Comparison of ENCODE assay signal across 7 cellular contexts in genomic region chr3:75192065-75192658, GRCh38.
DNase-seq lines count a peak whose midpoint lies in the region; ATAC-seq and TF ChIP-seq lines count a peak whose summit lies in the region.

No MANE protein-coding gene starts in this region.

- WGBS in neuronal stem cell (ENCODE audit: extremely low coverage in 2 of 2, insufficient read length in 2 of 2, insufficient replicate concordance in 1 of 2), 2 donors: no CpG with 5 or more reads among the region's 8 CpGs

- no peak overlapping the region for H3K9ac ChIP-seq in MM.1S (ENCODE audit: low read length)
- no peak overlapping the region for H3K9ac ChIP-seq in neuronal stem cell (ENCODE audit: low read depth, low read length, poor library complexity)

- no peak overlapping the region for H2BK15ac ChIP-seq in neuronal stem cell (ENCODE audit: low read length)

- ATAC-seq in GM21717 (IDR thresholded peaks at IDR 0.05; ENCODE audit: unreplicated experiment): peak; percentile 77
- no peak for ATAC-seq in HG02938 (IDR thresholded peaks at IDR 0.05; ENCODE audit: unreplicated experiment)

- H3K79me1 ChIP-seq in neuronal stem cell (ENCODE audit: low read depth, low read length): no peaks in the 10 kb centered on the region

- H4K91ac ChIP-seq in neuronal stem cell (ENCODE audit: low read depth, low read length, poor library complexity): no peak overlapping the region

- H3K14ac ChIP-seq in neuronal stem cell (ENCODE audit: low read length): no peak overlapping the region

- no peaks in the 10 kb centered on the region for H3K4me1 ChIP-seq in MM.1S (ENCODE audit: low read length)
- H3K4me1 ChIP-seq in neuronal stem cell (ENCODE audit: control insufficient read depth in 2 of 2, insufficient read depth in 1 of 2, low read depth in 1 of 2, low read length in 2 of 2): peaks cover 0 to 3% of the 10 kb centered on the region in 2 donors

- peak; percentile 91 for TF ChIP-seq CTCF in MM.1S (IDR thresholded peaks at IDR 0.05; ENCODE audit: low read length)

- H3K27ac ChIP-seq in MM.1S (ENCODE audit: low read length) (no peak overlapping the region), neuronal stem cell (replicated peaks; ENCODE audit: low read length) (no peak overlapping the region)

- H3K4me3 ChIP-seq in MM.1S (ENCODE audit: low read length) (no peak overlapping the region), neuronal stem cell (ENCODE audit: low read length in 2 of 2) (no peak overlapping the region)

- DNase-seq in GM03348 (ENCODE audit: low spot score) (peak; percentile 42), MM.1S (peak; percentile 70), neuronal stem cell (ENCODE audit: low spot score) (peak; percentile 17)
- DNase-seq in activated CD4-positive, alpha-beta T cell treated with anti-CD3 and anti-CD28 coated beads for 1 hour: peak; percentile 9
- DNase-seq in effector CD8-positive, alpha-beta T cell (lab: John Stamatoyannopoulos, UW): peak; percentile 4

- H3K79me2 ChIP-seq in MM.1S (ENCODE audit: low read length): no peaks in the 10 kb centered on the region

- no peaks in the 10 kb centered on the region for H3K9me2 ChIP-seq in MM.1S (replicated peaks; ENCODE audit: insufficient read depth, low read length)

- H4K8ac ChIP-seq in neuronal stem cell (ENCODE audit: low read depth, low read length): no peak overlapping the region

- no peak overlapping the region for H2BK5ac ChIP-seq in neuronal stem cell (ENCODE audit: low read length)

- no peaks in the 10 kb centered on the region for H3F3A ChIP-seq in MM.1S (ENCODE audit: insufficient read depth, low read length)

- H3K9me3 ChIP-seq in MM.1S (replicated peaks; ENCODE audit: insufficient read depth, low read length): no peaks in the 10 kb centered on the region
- no peaks in the 10 kb centered on the region for H3K9me3 ChIP-seq in neuronal stem cell (replicated peaks in 1 of 2; ENCODE audit: control insufficient read depth in 2 of 2, insufficient read depth in 1 of 2, low read depth in 1 of 2, low read length in 2 of 2)

- no peak overlapping the region for H3K4ac ChIP-seq in neuronal stem cell (ENCODE audit: low read length)

- no peaks in the 10 kb centered on the region for H3K36me3 ChIP-seq in MM.1S (replicated peaks; ENCODE audit: insufficient read depth, low read length)
- H3K36me3 ChIP-seq in neuronal stem cell (replicated peaks in 1 of 2; ENCODE audit: control insufficient read depth in 2 of 2, insufficient read depth in 2 of 2, low read length in 2 of 2): no peaks in the 10 kb centered on the region

- no peak overlapping the region for H3K18ac ChIP-seq in neuronal stem cell (ENCODE audit: low read length)

- H4K20me1 ChIP-seq in MM.1S (ENCODE audit: insufficient read depth, low read length): no peaks in the 10 kb centered on the region

- H2BK120ac ChIP-seq in neuronal stem cell (ENCODE audit: low read depth, low read length): no peak overlapping the region

- H3K23ac ChIP-seq in neuronal stem cell (ENCODE audit: low read depth, low read length, poor library complexity): no peak overlapping the region

- no peak overlapping the region for H2AK5ac ChIP-seq in neuronal stem cell (ENCODE audit: low read depth, low read length)

- no peak overlapping the region for H2AFZ ChIP-seq in MM.1S (ENCODE audit: low read length)
- H2AFZ ChIP-seq in neuronal stem cell (ENCODE audit: low read length): no peak overlapping the region

- H3K27me3 ChIP-seq in MM.1S (replicated peaks; ENCODE audit: insufficient read depth, low read length) (no peaks in the 10 kb centered on the region), neuronal stem cell (ENCODE audit: control insufficient read depth in 3 of 3, insufficient read depth in 3 of 3, low read depth in 1 of 3, low read length in 3 of 3) (no peaks in the 10 kb centered on the region)

- H3K4me2 ChIP-seq in MM.1S (ENCODE audit: low read depth, low read length): no peak overlapping the region
- H3K4me2 ChIP-seq in neuronal stem cell (ENCODE audit: insufficient read depth, low read length, poor library complexity, severe bottlenecking): no peak overlapping the region

- H2BK12ac ChIP-seq in neuronal stem cell (ENCODE audit: low read length): no peak overlapping the region

Comparison
In these comparisons a context has a peak if more than half of its experiments do, and no peak if none do; other contexts are left out.
1. DNase-seq: peak in every context shown above with its lines; median percentile 70 in MM.1S; 42 in GM03348; 17 in neuronal stem cell; 9 in activated CD4-positive, alpha-beta T cell treated with anti-CD3 and anti-CD28 coated beads for 1 hour; 4 in effector CD8-positive, alpha-beta T cell.